Comparison of ENCODE assay signal across 14 cellular contexts in genomic region chr5:16536246-16536645, GRCh38.
DNase-seq lines count a peak whose midpoint lies in the region; ATAC-seq and FAIRE-seq lines count a peak whose summit lies in the region.
"Had no signal": no experiment of that assay in that cellular context is flagged by ENCODE, and none has a peak within 500 bp of the region (broad histone marks: within the 10 kb centered on the region; RNA-seq: fewer than 3 reads in every experiment).

No MANE protein-coding gene starts in this region.

- peaks cover 10% of the 10 kb centered on the region for H3K36me3 Mint-ChIP-seq in activated CD4-positive, alpha-beta T cell treated with anti-CD3 and anti-CD28 coated beads for 36 hours (ENCODE audit: low read depth)
- H3K36me3 Mint-ChIP-seq in T-helper 2 cell treated with Interferon-gamma antibody and Interleukin-4, amounts not matched to agents 5 μg/mL and 100 μg/mL, for 36 hours (ENCODE audit: low read depth) = peaks cover 4% of the 10 kb centered on the region

- H3K4me3 ChIP-seq in skeletal muscle cell (ENCODE audit: low read depth, low read length) = no peak overlapping the region

- H3K27me3 Mint-ChIP-seq in activated CD4-positive, alpha-beta T cell treated with anti-CD3 and anti-CD28 coated beads for 36 hours = no peaks in the 10 kb centered on the region
- H3K27me3 Mint-ChIP-seq in T-helper 2 cell treated with Interferon-gamma antibody and Interleukin-4, amounts not matched to agents 5 μg/mL and 100 μg/mL, for 36 hours (ENCODE audit: low read depth) = no peaks in the 10 kb centered on the region
- H3K27me3 Mint-ChIP-seq: naive thymus-derived CD8-positive, alpha-beta T cell; stimulated activated naive CD8-positive, alpha-beta T cell treated with anti-CD3 and anti-CD28 coated beads, Interleukin-15, amount 100 ng/mL, for 72 hours had no signal

- peak overlapping the region; percentile 19 for H3K27ac Mint-ChIP-seq in activated CD4-positive, alpha-beta T cell treated with anti-CD3 and anti-CD28 coated beads for 36 hours
- H3K27ac Mint-ChIP-seq in T-helper 2 cell treated with Interferon-gamma antibody and Interleukin-4, amounts not matched to agents 5 μg/mL and 100 μg/mL, for 36 hours = no peak overlapping the region
- H3K27ac Mint-ChIP-seq: stimulated activated naive CD8-positive, alpha-beta T cell treated with anti-CD3 and anti-CD28 coated beads, Interleukin-15, amount 100 ng/mL, for 72 hours had no signal

- H3K9me3 Mint-ChIP-seq in activated CD4-positive, alpha-beta T cell treated with anti-CD3 and anti-CD28 coated beads for 36 hours (ENCODE audit: low read depth) = no peaks in the 10 kb centered on the region
- H3K9me3 Mint-ChIP-seq in T-helper 2 cell treated with Interferon-gamma antibody and Interleukin-4, amounts not matched to agents 5 μg/mL and 100 μg/mL, for 36 hours = no peaks in the 10 kb centered on the region
- H3K9me3 Mint-ChIP-seq: naive thymus-derived CD8-positive, alpha-beta T cell; stimulated activated naive CD8-positive, alpha-beta T cell treated with anti-CD3 and anti-CD28 coated beads, Interleukin-15, amount 100 ng/mL, for 72 hours had no signal

- no peak overlapping the region for H3K4me3 Mint-ChIP-seq in activated CD4-positive, alpha-beta T cell treated with anti-CD3 and anti-CD28 coated beads for 36 hours
- H3K4me3 Mint-ChIP-seq in T-helper 2 cell treated with Interferon-gamma antibody and Interleukin-4, amounts not matched to agents 5 μg/mL and 100 μg/mL, for 36 hours = no peak overlapping the region
- H3K4me3 Mint-ChIP-seq: stimulated activated naive CD8-positive, alpha-beta T cell treated with anti-CD3 and anti-CD28 coated beads, Interleukin-15, amount 100 ng/mL, for 72 hours had no signal

- no peak for ATAC-seq in activated CD4-positive, alpha-beta T cell treated with anti-CD3 and anti-CD28 coated beads for 36 hours
- ATAC-seq in esophagus mucosa = peak; percentile 72
- ATAC-seq in stimulated activated naive CD8-positive, alpha-beta T cell treated with anti-CD3 and anti-CD28 coated beads, Interleukin-15, Interleukin-2, amounts not matched to agents 100 U/mL and 50 U/mL, for 24 hours = no peak
- no peak for ATAC-seq in GM18511 (IDR thresholded peaks at IDR 0.05; ENCODE audit: unreplicated experiment)
- ATAC-seq: left lobe of liver; naive thymus-derived CD8-positive, alpha-beta T cell; stimulated activated naive CD8-positive, alpha-beta T cell treated with anti-CD3 and anti-CD28 coated beads, Interleukin-15, amount 100 ng/mL, for 72 hours had no signal

- DNase-seq in activated CD4-positive, alpha-beta T cell treated with anti-CD3 and anti-CD28 coated beads for 36 hours = no peak
- no peak for DNase-seq in activated CD4-positive, alpha-beta T cell treated with anti-CD3 and anti-CD28 coated beads, Interleukin-2, amount 50 U/mL, for 48 hours
- DNase-seq in RCC 7860 (ENCODE audit: low spot score) (peak; percentile 97), skeletal muscle cell (ENCODE audit: low read depth) (peak; percentile 42)
- DNase-seq in T-helper 2 cell treated with Interferon-gamma antibody and Interleukin-4, amounts not matched to agents 5 μg/mL and 100 μg/mL, for 36 hours (ENCODE audit: low spot score) = no peak
- DNase-seq in stimulated activated naive CD8-positive, alpha-beta T cell treated with anti-CD3 and anti-CD28 coated beads, Interleukin-15, Interleukin-2, amounts not matched to agents 100 U/mL and 50 U/mL, for 24 hours = no peak
- DNase-seq: activated CD8-positive, alpha-beta memory T cell treated with anti-CD3 and anti-CD28 coated beads for 24 hours; MM.1S; naive thymus-derived CD8-positive, alpha-beta T cell; NK-92 treated with Interleukin-12 subunit alpha and Interleukin-12 subunit beta, amount 100 ng/mL, for 24 hours; stimulated activated naive CD8-positive, alpha-beta T cell treated with anti-CD3 and anti-CD28 coated beads, Interleukin-15, amount 100 ng/mL, for 72 hours had no signal

- peaks cover 46% of the 10 kb centered on the region for H3K4me1 Mint-ChIP-seq in activated CD4-positive, alpha-beta T cell treated with anti-CD3 and anti-CD28 coated beads for 36 hours
- H3K4me1 Mint-ChIP-seq in T-helper 2 cell treated with Interferon-gamma antibody and Interleukin-4, amounts not matched to agents 5 μg/mL and 100 μg/mL, for 36 hours (ENCODE audit: low read depth) = peaks cover 9% of the 10 kb centered on the region

- POLR2A ChIA-PET in activated CD4-positive, alpha-beta T cell treated with anti-CD3 and anti-CD28 coated beads for 36 hours (lab: Charles Lee) = no interaction called here

- FAIRE-seq in RCC 7860 (lab: Jason Lieb, UNC) = peak; percentile 93

- CTCF ChIA-PET in activated CD4-positive, alpha-beta T cell treated with anti-CD3 and anti-CD28 coated beads for 36 hours (lab: Charles Lee) = interaction anchor here (0.5 kb wide), 1 partner anchor 206 kb away, joined by 3 read pairs; no protein-coding TSS in a partner anchor

- intact Hi-C loops in activated CD4-positive, alpha-beta T cell treated with anti-CD3 and anti-CD28 coated beads for 36 hours (cut with DNase I, micrococcal nuclease) = no loop called here

Comparison
In these comparisons a context has a peak if more than half of its experiments do, and no peak if none do; other contexts are left out.
1. DNase-seq: peak in RCC 7860 (single experiment) and skeletal muscle cell (single experiment); none in activated CD4-positive, alpha-beta T cell treated with anti-CD3 and anti-CD28 coated beads for 36 hours (single experiment), activated CD4-positive, alpha-beta T cell treated with anti-CD3 and anti-CD28 coated beads, Interleukin-2, amount 50 U/mL, for 48 hours (0 of 2), T-helper 2 cell treated with Interferon-gamma antibody and Interleukin-4, amounts not matched to agents 5 μg/mL and 100 μg/mL, for 36 hours (single experiment) and stimulated activated naive CD8-positive, alpha-beta T cell treated with anti-CD3 and anti-CD28 coated beads, Interleukin-15, Interleukin-2, amounts not matched to agents 100 U/mL and 50 U/mL, for 24 hours (single experiment).